In genomic region chr12:46071769-46072624, GRCh38 we compare ENCODE assay signal across 8 cellular contexts.
DNase-seq lines count a peak whose midpoint lies in the region; ATAC-seq and TF ChIP-seq lines count a peak whose summit lies in the region.

No MANE protein-coding gene starts in this region.

- ATAC-seq in GM21786 (IDR thresholded peaks at IDR 0.05; ENCODE audit: unreplicated experiment), result peak; percentile 94

- TF ChIP-seq POLR2A in tibial nerve (IDR thresholded peaks at IDR 0.05), result no peak

- H3K27ac ChIP-seq in osteoblast (ENCODE audit: low read depth, low read length) (no peak overlapping the region), tibial nerve (no peak overlapping the region)

- no peaks in the 10 kb centered on the region for H3K9me3 Mint-ChIP-seq in activated T-helper 1 cell treated with anti-CD3 and anti-CD28 coated beads, Interleukin-12 subunit alpha, Interleukin-12 subunit beta, Interleukin-2, Interleukin-4 antibody, amounts not matched to agents 30 ng/mL and 10 ng/mL and 1 ng/mL, durations not matched to agents 14 hours and 24 hours and 36 hours

- intact Hi-C loops in activated T-helper 1 cell treated with anti-CD3 and anti-CD28 coated beads, Interleukin-12 subunit alpha, Interleukin-12 subunit beta, Interleukin-2, Interleukin-4 antibody, amounts not matched to agents 30 ng/mL and 10 ng/mL and 1 ng/mL, durations not matched to agents 14 hours and 24 hours and 36 hours (cut with micrococcal nuclease), result loop anchor here (1.0 to 2.0 kb wide), 6 partner anchors 53 to 949 kb away; partner anchors contain the start of gene SCAF11

- no peak overlapping the region for H3K27ac Mint-ChIP-seq in activated T-helper 1 cell treated with anti-CD3 and anti-CD28 coated beads, Interleukin-12 subunit alpha, Interleukin-12 subunit beta, Interleukin-2, Interleukin-4 antibody, amounts not matched to agents 30 ng/mL and 10 ng/mL and 1 ng/mL, durations not matched to agents 14 hours and 24 hours and 36 hours

- H3K27me3 ChIP-seq in osteoblast (ENCODE audit: insufficient read depth, low read length), result peaks cover 4% of the 10 kb centered on the region
- no peaks in the 10 kb centered on the region for H3K27me3 ChIP-seq in tibial nerve

- no peaks in the 10 kb centered on the region for H3K27me3 Mint-ChIP-seq in activated T-helper 1 cell treated with anti-CD3 and anti-CD28 coated beads, Interleukin-12 subunit alpha, Interleukin-12 subunit beta, Interleukin-2, Interleukin-4 antibody, amounts not matched to agents 30 ng/mL and 10 ng/mL and 1 ng/mL, durations not matched to agents 14 hours and 24 hours and 36 hours (ENCODE audit: insufficient read depth)

- DNase-seq in EL (peak; percentile 80), Kasumi-1 (lab: John Stamatoyannopoulos, UW) (peak; percentile 78 to 86), RKO (ENCODE audit: low spot score) (peak; percentile 80), fibroblast of villous mesenchyme (ENCODE audit: low read depth) (peak; percentile 74), osteoblast (ENCODE audit: insufficient read length, low spot score, missing footprints) (peak; percentile 71), tibial nerve (ENCODE audit: low spot score in 2 of 2) (peak in 1 of 2 donors; percentile 26)
- DNase-seq in activated T-helper 1 cell treated with anti-CD3 and anti-CD28 coated beads, Interleukin-12 subunit alpha, Interleukin-12 subunit beta, Interleukin-2, Interleukin-4 antibody, amounts not matched to agents 30 ng/mL and 10 ng/mL and 1 ng/mL, durations not matched to agents 14 hours and 24 hours and 36 hours (ENCODE audit: low spot score), result peak; percentile 42

- no peaks in the 10 kb centered on the region for H4K20me1 ChIP-seq in osteoblast (ENCODE audit: insufficient read depth, low read length)

- peak; percentile 100 for TF ChIP-seq CTCF in fibroblast of villous mesenchyme (IDR thresholded peaks at IDR 0.05; ENCODE audit: insufficient read depth, low read depth, low read length)
- peak; percentile 99 for TF ChIP-seq CTCF in osteoblast (IDR thresholded peaks at IDR 0.05; ENCODE audit: extremely low read depth, low read depth, low read length)
- peak; percentile 69 to 77 (median 74) for TF ChIP-seq CTCF in tibial nerve (IDR thresholded peaks at IDR 0.05)

- H3K36me3 ChIP-seq in osteoblast (ENCODE audit: insufficient read depth, low read length) (no peaks in the 10 kb centered on the region), tibial nerve (no peaks in the 10 kb centered on the region)

- H3K79me2 ChIP-seq in osteoblast (ENCODE audit: insufficient read depth, low read length), result no peaks in the 10 kb centered on the region

- peak overlapping the region; percentile 53 for H2AFZ ChIP-seq in osteoblast (ENCODE audit: low read length)

- no peak overlapping the region for H3K4me3 Mint-ChIP-seq in activated T-helper 1 cell treated with anti-CD3 and anti-CD28 coated beads, Interleukin-12 subunit alpha, Interleukin-12 subunit beta, Interleukin-2, Interleukin-4 antibody, amounts not matched to agents 30 ng/mL and 10 ng/mL and 1 ng/mL, durations not matched to agents 14 hours and 24 hours and 36 hours

- H3K4me1 ChIP-seq in osteoblast (ENCODE audit: insufficient read depth, low read length) (peaks cover 13% of the 10 kb centered on the region), tibial nerve (peaks cover 0 to 8% (median 2%) of the 10 kb centered on the region in 4 donors)

- H3K4me3 ChIP-seq in fibroblast of villous mesenchyme (ENCODE audit: low read depth, low read length), result no peak overlapping the region
- no peak overlapping the region for H3K4me3 ChIP-seq in osteoblast (ENCODE audit: insufficient read depth, low read length)
- H3K4me3 ChIP-seq in tibial nerve, result no peak overlapping the region

- WGBS in tibial nerve, 2 donors, result 41 to 43% methylated on average over 8 of the region's 8 CpGs

- peak overlapping the region; percentile 52 for H3K4me2 ChIP-seq in osteoblast (ENCODE audit: insufficient read depth, low read length)

- TF ChIP-seq EP300 in tibial nerve (IDR thresholded peaks at IDR 0.05), result no peak

- no peaks in the 10 kb centered on the region for H3K9me3 ChIP-seq in osteoblast (ENCODE audit: low read depth, low read length)
- H3K9me3 ChIP-seq in tibial nerve, result no peaks in the 10 kb centered on the region

- peaks cover 11% of the 10 kb centered on the region for H3K4me1 Mint-ChIP-seq in activated T-helper 1 cell treated with anti-CD3 and anti-CD28 coated beads, Interleukin-12 subunit alpha, Interleukin-12 subunit beta, Interleukin-2, Interleukin-4 antibody, amounts not matched to agents 30 ng/mL and 10 ng/mL and 1 ng/mL, durations not matched to agents 14 hours and 24 hours and 36 hours (ENCODE audit: low read depth)

- H3K36me3 Mint-ChIP-seq in activated T-helper 1 cell treated with anti-CD3 and anti-CD28 coated beads, Interleukin-12 subunit alpha, Interleukin-12 subunit beta, Interleukin-2, Interleukin-4 antibody, amounts not matched to agents 30 ng/mL and 10 ng/mL and 1 ng/mL, durations not matched to agents 14 hours and 24 hours and 36 hours (ENCODE audit: low read depth), result peaks cover 1% of the 10 kb centered on the region
